In genomic region chr3:134375542-134376384, GRCh38 we compare ENCODE assay signal across 9 cellular contexts. TPM values are rescaled to one million over a fixed set of nuclear protein-coding genes. Genes with fewer than 3 reads are reported as not detected.
DNase-seq lines count a peak whose midpoint lies in the region; ATAC-seq and TF ChIP-seq lines count a peak whose summit lies in the region.
"Had no signal": no experiment of that assay in that cellular context is flagged by ENCODE, and none has a peak within 500 bp of the region (broad histone marks: within the 10 kb centered on the region; RNA-seq: fewer than 3 reads in every experiment).

No MANE protein-coding gene starts in this region.

- H3K4me3 ChIP-seq in mesendoderm (ENCODE audit: low read length) (no peak overlapping the region), tibial artery (no peak overlapping the region)

- peaks cover 24% of the 10 kb centered on the region for H3K4me1 Mint-ChIP-seq in dendritic cell treated with granulocyte-macrophage colony-stimulating factor and Interleukin-4, amounts not matched to agents 40 ng/mL and 50 ng/mL, for 4 days (ENCODE audit: low read depth)

- no peak for TF ChIP-seq CTCF in tibial artery (IDR thresholded peaks at IDR 0.05)

- H3K36me3 ChIP-seq in mesendoderm (ENCODE audit: control insufficient read depth, insufficient read depth, low read length) (no peaks in the 10 kb centered on the region), tibial artery (peaks cover 6 to 9% (median 7%) of the 10 kb centered on the region in 3 donors)

- ATAC-seq in GM21786 (IDR thresholded peaks at IDR 0.05; ENCODE audit: unreplicated experiment): no peak

- H3K9me3 Mint-ChIP-seq in dendritic cell treated with granulocyte-macrophage colony-stimulating factor and Interleukin-4, amounts not matched to agents 40 ng/mL and 50 ng/mL, for 4 days: no peaks in the 10 kb centered on the region

- intact Hi-C loops in dendritic cell treated with granulocyte-macrophage colony-stimulating factor and Interleukin-4, amounts not matched to agents 40 ng/mL and 50 ng/mL, for 4 days (cut with micrococcal nuclease): no loop called here
- intact Hi-C loops in tibial artery (cut with DNase I; ENCODE audit: low total_unique reads): loop anchor here (5.0 kb wide), 1 partner anchor 97 kb away; no protein-coding TSS in a partner anchor

- no peaks in the 10 kb centered on the region for H3K9me3 ChIP-seq in tibial artery

- H3K27me3 Mint-ChIP-seq in dendritic cell treated with granulocyte-macrophage colony-stimulating factor and Interleukin-4, amounts not matched to agents 40 ng/mL and 50 ng/mL, for 4 days: peaks cover 66% of the 10 kb centered on the region

- H2BK120ac ChIP-seq in mesendoderm (ENCODE audit: low read depth, low read length): peak overlapping the region; percentile 92

- no peaks in the 10 kb centered on the region for H3K36me3 Mint-ChIP-seq in dendritic cell treated with granulocyte-macrophage colony-stimulating factor and Interleukin-4, amounts not matched to agents 40 ng/mL and 50 ng/mL, for 4 days (ENCODE audit: low read depth)

- no CpG with 5 or more reads among the region's 8 CpGs for WGBS in mesendoderm (ENCODE audit: extremely low coverage, insufficient coverage, low lambda C conversion rate)

- H3K27me3 ChIP-seq in mesendoderm (ENCODE audit: insufficient read depth, low read length, poor library complexity): no peaks in the 10 kb centered on the region
- H3K27me3 ChIP-seq in tibial artery: no peaks in the 10 kb centered on the region

- no peak overlapping the region for H4K8ac ChIP-seq in mesendoderm (ENCODE audit: low read depth, low read length)

- peak overlapping the region; percentile 25 for H3K18ac ChIP-seq in mesendoderm (ENCODE audit: low read length)

- peak overlapping the region; percentile 74 for H3K4ac ChIP-seq in mesendoderm (ENCODE audit: low read depth, low read length)

- H2BK15ac ChIP-seq in mesendoderm (replicated peaks; ENCODE audit: low read depth): no peak overlapping the region

- H3K27ac ChIP-seq in mesendoderm (ENCODE audit: low read depth, low read length) (peak overlapping the region; percentile 98), tibial artery (peak overlapping the region; percentile 98 to 99)

- peak; percentile 31 for DNase-seq in activated effector memory CD4-positive, alpha-beta T cell treated with anti-CD3 and anti-CD28 coated beads, Interleukin-2, amount 50 U/mL, for 16 hours
- no peak for DNase-seq in activated effector memory CD4-positive, alpha-beta T cell treated with Interleukin-2 at 50 U/mL for 16 hours
- DNase-seq in mesendoderm (no peak), tibial artery (peak; percentile 21 to 25)
- no peak for DNase-seq in stimulated activated CD8-positive, alpha-beta memory T cell treated with anti-CD3 and anti-CD28 coated beads, Interleukin-4, amount 100 ng/mL, for 48 hours
- no peak for DNase-seq in effector CD8-positive, alpha-beta T cell (lab: John Stamatoyannopoulos, UW)
- DNase-seq: NCI-H510A had no signal

- H3K56ac ChIP-seq in mesendoderm (ENCODE audit: low read length): peak overlapping the region; percentile 98

- H2AK5ac ChIP-seq in mesendoderm (ENCODE audit: low read length): peak overlapping the region; percentile 87

- peak overlapping the region; percentile 98 for H2BK5ac ChIP-seq in mesendoderm (ENCODE audit: low read length)

- H3K23ac ChIP-seq in mesendoderm (ENCODE audit: low read length): peak overlapping the region; percentile 3

- no peak overlapping the region for H4K5ac ChIP-seq in mesendoderm (ENCODE audit: low read length)

- peak overlapping the region; percentile 82 for H3K9ac ChIP-seq in mesendoderm (ENCODE audit: low read length)

- H3K27ac Mint-ChIP-seq in dendritic cell treated with granulocyte-macrophage colony-stimulating factor and Interleukin-4, amounts not matched to agents 40 ng/mL and 50 ng/mL, for 4 days: no peak overlapping the region

- peak overlapping the region; percentile 88 for H3K4me2 ChIP-seq in mesendoderm (ENCODE audit: low read length)

- H3K4me1 ChIP-seq in mesendoderm (ENCODE audit: control insufficient read depth, low read depth, low read length) (peaks cover 28% of the 10 kb centered on the region), tibial artery (peaks cover 8 to 32% (median 27%) of the 10 kb centered on the region in 4 donors)

- H3K79me1 ChIP-seq in mesendoderm (ENCODE audit: low read length): peaks cover 2% of the 10 kb centered on the region

- H3K79me2 ChIP-seq in mesendoderm (ENCODE audit: control insufficient read depth, insufficient read depth, low read length): peaks cover 38% of the 10 kb centered on the region

- H3K4me3 Mint-ChIP-seq in dendritic cell treated with granulocyte-macrophage colony-stimulating factor and Interleukin-4, amounts not matched to agents 40 ng/mL and 50 ng/mL, for 4 days: peak overlapping the region; percentile 4

RNA-seq across cellular contexts. Expression of gene AMOTL2, which starts 1.5 kb away (rescaled TPM):
- polyA plus RNA-seq in mesendoderm (2013, experiment 1 of 2): 110 TPM
- polyA plus RNA-seq in mesendoderm (2013, experiment 2 of 2): 105 TPM

Comparison
In these comparisons a context has a peak if more than half of its experiments do, and no peak if none do; other contexts are left out.
1. DNase-seq: peak in activated effector memory CD4-positive, alpha-beta T cell treated with anti-CD3 and anti-CD28 coated beads, Interleukin-2, amount 50 U/mL, for 16 hours (single experiment) and tibial artery (2 of 2); none in activated effector memory CD4-positive, alpha-beta T cell treated with Interleukin-2 at 50 U/mL for 16 hours (single experiment), mesendoderm (single experiment), stimulated activated CD8-positive, alpha-beta memory T cell treated with anti-CD3 and anti-CD28 coated beads, Interleukin-4, amount 100 ng/mL, for 48 hours (single experiment) and effector CD8-positive, alpha-beta T cell (single experiment).